Comparison of ENCODE assay signal across 16 cellular contexts in genomic region chr12:93857279-93857894, GRCh38.
DNase-seq lines count a peak whose midpoint lies in the region; ATAC-seq and TF ChIP-seq lines count a peak whose summit lies in the region.
"Had no signal": no experiment of that assay in that cellular context is flagged by ENCODE, and none has a peak within 500 bp of the region (broad histone marks: within the 10 kb centered on the region; RNA-seq: fewer than 3 reads in every experiment).

No MANE protein-coding gene starts in this region.

- no peak overlapping the region for H3K9ac ChIP-seq in KMS-11
- H3K9ac ChIP-seq: BLaER1 had no signal

- H4K20me1 ChIP-seq in KMS-11 (ENCODE audit: insufficient read depth): no peaks in the 10 kb centered on the region
- H4K20me1 ChIP-seq: BLaER1 had no signal

- H3K4me3 Mint-ChIP-seq in brain: no peak overlapping the region
- no peak overlapping the region for H3K4me3 Mint-ChIP-seq in naive thymus-derived CD8-positive, alpha-beta T cell
- H3K4me3 Mint-ChIP-seq: activated CD4-positive, alpha-beta T cell treated with anti-CD3 and anti-CD28 coated beads, Interleukin-2, amount 10 ng/mL, durations not matched to agents 7 days and 5 days; natural killer cell had no signal

- POLR2A ChIA-PET in naive thymus-derived CD8-positive, alpha-beta T cell (lab: Charles Lee): no interaction called here

- no peak for TF ChIP-seq CTCF in KMS-11 (conservative IDR thresholded peaks at IDR 0.05; ENCODE audit: low read depth, low read length)
- TF ChIP-seq CTCF in brain (conservative IDR thresholded peaks at IDR 0.05): no peak

- ATAC-seq in left ventricle myocardium superior: peak; percentile 68
- ATAC-seq in HG02970 (IDR thresholded peaks at IDR 0.05; ENCODE audit: low FRiP score, unreplicated experiment): no peak
- ATAC-seq in HG02588 (IDR thresholded peaks at IDR 0.05; ENCODE audit: unreplicated experiment): no peak
- ATAC-seq in naive thymus-derived CD8-positive, alpha-beta T cell: no peak
- ATAC-seq: esophagus mucosa, natural killer cell had no signal

- intact Hi-C loops in left ventricle myocardium superior (cut with micrococcal nuclease): no loop called here

- no peaks in the 10 kb centered on the region for H3K79me2 ChIP-seq in KMS-11 (ENCODE audit: insufficient read depth, low read depth)

- H3K27ac ChIP-seq in KMS-11: peak overlapping the region; percentile 58; the same call in 1 of the 2 replicates
- H3K27ac ChIP-seq: BLaER1 had no signal

- H3K4me3 ChIP-seq in KMS-11 (IDR thresholded peaks at IDR 0.05; ENCODE audit: insufficient read depth, low read depth, low read length): no peak overlapping the region
- H3K4me3 ChIP-seq: BLaER1 had no signal

- peak overlapping the region; percentile 8 to 84 (median 21) for H3K27ac Mint-ChIP-seq in brain
- H3K27ac Mint-ChIP-seq in naive thymus-derived CD8-positive, alpha-beta T cell: no peak overlapping the region
- H3K27ac Mint-ChIP-seq: activated CD4-positive, alpha-beta T cell treated with anti-CD3 and anti-CD28 coated beads, Interleukin-2, amount 10 ng/mL, durations not matched to agents 7 days and 5 days; natural killer cell had no signal

- no peaks in the 10 kb centered on the region for H3K27me3 ChIP-seq in KMS-11 (ENCODE audit: insufficient read depth, low read depth)
- H3K27me3 ChIP-seq: BLaER1 had no signal

- peaks cover 8% of the 10 kb centered on the region for H3K36me3 Mint-ChIP-seq in brain
- peaks cover 7 to 26% (median 8%) of the 10 kb centered on the region in 3 donors for H3K36me3 Mint-ChIP-seq in naive thymus-derived CD8-positive, alpha-beta T cell
- H3K36me3 Mint-ChIP-seq: natural killer cell had no signal

- peaks cover 58% of the 10 kb centered on the region for H3K4me1 Mint-ChIP-seq in brain
- peaks cover 0 to 14% (median 0%) of the 10 kb centered on the region in 4 donors for H3K4me1 Mint-ChIP-seq in naive thymus-derived CD8-positive, alpha-beta T cell

- peaks cover 78% of the 10 kb centered on the region for H3K4me1 ChIP-seq in KMS-11 (ENCODE audit: low read depth, poor library complexity, severe bottlenecking)

- H3K27me3 Mint-ChIP-seq in brain: no peaks in the 10 kb centered on the region
- H3K27me3 Mint-ChIP-seq in naive thymus-derived CD8-positive, alpha-beta T cell: no peaks in the 10 kb centered on the region
- H3K27me3 Mint-ChIP-seq: activated CD4-positive, alpha-beta T cell treated with anti-CD3 and anti-CD28 coated beads, Interleukin-2, amount 10 ng/mL, durations not matched to agents 7 days and 5 days had no signal

- no peak overlapping the region for H2AFZ ChIP-seq in KMS-11 (ENCODE audit: low read depth)

- H3K36me3 ChIP-seq in KMS-11 (ENCODE audit: insufficient read depth): no peaks in the 10 kb centered on the region
- H3K36me3 ChIP-seq: BLaER1 had no signal

- peak overlapping the region; percentile 88 for H3K4me2 ChIP-seq in KMS-11
- H3K4me2 ChIP-seq: BLaER1 had no signal

- peaks cover 0 to 3% (median 2%) of the 10 kb centered on the region in 5 experiments for H3K9me3 Mint-ChIP-seq in brain
- peaks cover 0 to 4% (median 0%) of the 10 kb centered on the region in 9 donors for H3K9me3 Mint-ChIP-seq in naive thymus-derived CD8-positive, alpha-beta T cell
- H3K9me3 Mint-ChIP-seq: activated CD4-positive, alpha-beta T cell treated with anti-CD3 and anti-CD28 coated beads, Interleukin-2, amount 10 ng/mL, durations not matched to agents 7 days and 5 days; activated T-helper 2 cell treated with anti-CD3 and anti-CD28 coated beads, Interferon-gamma antibody, Interleukin-2, Interleukin-4, amounts not matched to agents 10 μg/mL and 5 μg/mL and 100 μg/mL, durations not matched to agents 14 hours and 24 hours and 36 hours; natural killer cell had no signal

- DNase-seq in AG08396 (ENCODE audit: low spot score): peak; percentile 56
- DNase-seq in left ventricle myocardium superior: no peak
- no peak for DNase-seq in T-helper 9 cell
- no peak for DNase-seq in naive thymus-derived CD8-positive, alpha-beta T cell
- DNase-seq: activated CD4-positive, alpha-beta T cell treated with anti-CD3 and anti-CD28 coated beads, Interleukin-2, amount 10 ng/mL, durations not matched to agents 7 days and 5 days; central memory CD4-positive, alpha-beta T cell; natural killer cell; NCI-H1436; stimulated activated CD8-positive, alpha-beta memory T cell treated with anti-CD3 and anti-CD28 coated beads, Interleukin-4, amount 100 ng/mL, for 48 hours had no signal

Comparison
In these comparisons a context has a peak if more than half of its experiments do, and no peak if none do; other contexts are left out.
1. H3K27ac Mint-ChIP-seq: peak in brain (5 of 5); none in naive thymus-derived CD8-positive, alpha-beta T cell (0 of 10).